ENCODE assay signal across 15 cellular contexts in genomic region chr14:68135566-68135965, GRCh38.
A peak's percentile ranks its signal among the peaks of the same experiment; 100 is the strongest.
DNase-seq lines count a peak whose midpoint lies in the region; FAIRE-seq and TF ChIP-seq lines count a peak whose summit lies in the region.
"Had no signal": no experiment of that assay in that cellular context is flagged by ENCODE, and none has a peak within 500 bp of the region (broad histone marks: within the 10 kb centered on the region; RNA-seq: fewer than 3 reads in every experiment).

No MANE protein-coding gene starts in this region.

- H3K27ac ChIP-seq in muscle layer of colon (ENCODE audit: low read depth, low read length), result peak overlapping the region; percentile 25
- no peak overlapping the region for H3K27ac ChIP-seq in neuronal stem cell (replicated peaks; ENCODE audit: low read length)

- H3K18ac ChIP-seq in neuronal stem cell (ENCODE audit: low read length), result no peak overlapping the region

- no peak overlapping the region for H2AK5ac ChIP-seq in neuronal stem cell (ENCODE audit: low read depth, low read length)

- H3K9me3 ChIP-seq in muscle layer of colon (ENCODE audit: low read length), result no peaks in the 10 kb centered on the region
- no peaks in the 10 kb centered on the region for H3K9me3 ChIP-seq in BE2C
- no peaks in the 10 kb centered on the region for H3K9me3 ChIP-seq in neuronal stem cell (replicated peaks in 1 of 2; ENCODE audit: control insufficient read depth in 2 of 2, insufficient read depth in 1 of 2, low read depth in 1 of 2, low read length in 2 of 2)
- H3K9me3 ChIP-seq: Caco-2 had no signal

- no peak overlapping the region for H4K91ac ChIP-seq in neuronal stem cell (ENCODE audit: low read depth, low read length, poor library complexity)

- peak; percentile 36 for DNase-seq in A172 (ENCODE audit: low spot score)
- DNase-seq in HTR-8/SVneo (ENCODE audit: insufficient read length, low spot score), result no peak
- peak; percentile 76 for DNase-seq in bronchial epithelial cell (ENCODE audit: low read depth)
- no peak for DNase-seq in lower leg skin (ENCODE audit: low spot score in 2 of 2)
- no peak for DNase-seq in BE2C
- no peak for DNase-seq in neuronal stem cell (ENCODE audit: low spot score)
- no peak for DNase-seq in NCI-H146 (lab: John Stamatoyannopoulos, UW)
- DNase-seq: activated naive CD4-positive, alpha-beta T cell treated with anti-CD3 and anti-CD28 coated beads for 36 hours; Caco-2; central memory CD4-positive, alpha-beta T cell; immature natural killer cell; NCI-H1930; posterior cingulate gyrus had no signal

- H4K8ac ChIP-seq in neuronal stem cell (ENCODE audit: low read depth, low read length), result no peak overlapping the region

- H3K4me2 ChIP-seq in neuronal stem cell (ENCODE audit: insufficient read depth, low read length, poor library complexity, severe bottlenecking), result no peak overlapping the region

- no peak overlapping the region for H2BK12ac ChIP-seq in neuronal stem cell (ENCODE audit: low read length)

- 25 to 35% methylated on average over 2 of the region's 2 CpGs for WGBS in lower leg skin, 2 donors
- no CpG with 5 or more reads among the region's 2 CpGs for WGBS in neuronal stem cell (ENCODE audit: extremely low coverage in 2 of 2, insufficient read length in 2 of 2, insufficient replicate concordance in 1 of 2), 2 donors

- no peaks in the 10 kb centered on the region for H3K36me3 ChIP-seq in bronchial epithelial cell (ENCODE audit: control insufficient read depth, insufficient read depth, low read length)
- H3K36me3 ChIP-seq in muscle layer of colon (ENCODE audit: insufficient read depth, low read length), result no peaks in the 10 kb centered on the region
- H3K36me3 ChIP-seq in BE2C, result no peaks in the 10 kb centered on the region
- no peaks in the 10 kb centered on the region for H3K36me3 ChIP-seq in neuronal stem cell (replicated peaks in 1 of 2; ENCODE audit: control insufficient read depth in 2 of 2, insufficient read depth in 2 of 2, low read length in 2 of 2)

- H3K23ac ChIP-seq in neuronal stem cell (ENCODE audit: low read depth, low read length, poor library complexity), result no peak overlapping the region

- H3K4ac ChIP-seq in neuronal stem cell (ENCODE audit: low read length), result no peak overlapping the region

- TF ChIP-seq POLR2A in lower leg skin (IDR thresholded peaks at IDR 0.05), result no peak

- H3K9ac ChIP-seq in muscle layer of colon (ENCODE audit: low read length) (no peak overlapping the region), neuronal stem cell (ENCODE audit: low read depth, low read length, poor library complexity) (no peak overlapping the region)

- H3K79me1 ChIP-seq in neuronal stem cell (ENCODE audit: low read depth, low read length), result no peaks in the 10 kb centered on the region

- TF ChIP-seq CTCF in bronchial epithelial cell (IDR thresholded peaks at IDR 0.05; ENCODE audit: insufficient read depth, low read length, severe bottlenecking) (no peak), lower leg skin (IDR thresholded peaks at IDR 0.05) (no peak), BE2C (IDR thresholded peaks at IDR 0.05; ENCODE audit: low read depth, low read length) (no peak)

- H3K4me1 ChIP-seq in muscle layer of colon (ENCODE audit: insufficient read depth, low read length), result peaks cover 57% of the 10 kb centered on the region
- no peaks in the 10 kb centered on the region for H3K4me1 ChIP-seq in BE2C
- H3K4me1 ChIP-seq in neuronal stem cell (ENCODE audit: control insufficient read depth in 2 of 2, insufficient read depth in 1 of 2, low read depth in 1 of 2, low read length in 2 of 2), result peaks cover 17 to 19% of the 10 kb centered on the region in 2 donors

- H2AFZ ChIP-seq in neuronal stem cell (ENCODE audit: low read length), result no peak overlapping the region

- H3K14ac ChIP-seq in neuronal stem cell (ENCODE audit: low read length), result no peak overlapping the region

- H2BK5ac ChIP-seq in neuronal stem cell (ENCODE audit: low read length), result no peak overlapping the region

- FAIRE-seq in HTR-8/SVneo (lab: Jason Lieb, UNC) (peak; percentile 99), bronchial epithelial cell (lab: Jason Lieb, UNC) (no peak)
- FAIRE-seq: endometrium had no signal

- no peaks in the 10 kb centered on the region for H3K27me3 ChIP-seq in bronchial epithelial cell (ENCODE audit: control insufficient read depth, insufficient read depth, low read length)
- H3K27me3 ChIP-seq in muscle layer of colon (ENCODE audit: control insufficient read depth in 1 of 2, insufficient read depth in 2 of 2, low read length in 2 of 2), result no peaks in the 10 kb centered on the region
- no peaks in the 10 kb centered on the region for H3K27me3 ChIP-seq in BE2C
- no peaks in the 10 kb centered on the region for H3K27me3 ChIP-seq in neuronal stem cell (ENCODE audit: control insufficient read depth in 3 of 3, insufficient read depth in 3 of 3, low read depth in 1 of 3, low read length in 3 of 3)

- H3K4me3 ChIP-seq in bronchial epithelial cell (ENCODE audit: low read depth, low read length), result no peak overlapping the region
- no peak overlapping the region for H3K4me3 ChIP-seq in muscle layer of colon (ENCODE audit: low read depth in 1 of 2, low read length in 2 of 2)
- H3K4me3 ChIP-seq in lower leg skin (ENCODE audit: low read depth, poor library complexity, severe bottlenecking), result no peak overlapping the region
- H3K4me3 ChIP-seq in BE2C (ENCODE audit: low read depth, low read length), result no peak overlapping the region
- H3K4me3 ChIP-seq in neuronal stem cell (ENCODE audit: low read length in 2 of 2), result no peak overlapping the region

- H2BK15ac ChIP-seq in neuronal stem cell (ENCODE audit: low read length), result no peak overlapping the region

- H2BK120ac ChIP-seq in neuronal stem cell (ENCODE audit: low read depth, low read length), result no peak overlapping the region

- intact Hi-C loops in lower leg skin (cut with DNase I; ENCODE audit: low total_unique reads), result no loop called here

Comparison
In these comparisons a context has a peak if more than half of its experiments do, and no peak if none do; other contexts are left out.
1. DNase-seq: peak in A172 (single experiment) and bronchial epithelial cell (single experiment); none in HTR-8/SVneo (single experiment), lower leg skin (0 of 2), BE2C (single experiment), neuronal stem cell (single experiment) and NCI-H146 (single experiment).